In genomic region chr3:141776885-141777284, GRCh38 we compare ENCODE assay signal across 1 cellular context.
TF ChIP-seq lines count a peak whose summit lies in the region.

No MANE protein-coding gene starts in this region.

TF ChIP-seq in H1, 55 proteins besides CTCF, POLR2A, EP300 and RAD21:
- TF ChIP-seq SIN3A (conservative IDR thresholded peaks at IDR 0.05 in 1 of 2, IDR thresholded peaks at IDR 0.05 in 1 of 2; ENCODE audit: low read depth in 1 of 2, low read length in 2 of 2) = no peak
- no peak for TF ChIP-seq TAF1 (IDR thresholded peaks at IDR 0.05; ENCODE audit: low read depth, low read length)
- no peak for TF ChIP-seq EGR1 (IDR thresholded peaks at IDR 0.05; ENCODE audit: borderline replicate concordance, low read depth, low read length)
- no peak for TF ChIP-seq TBP (IDR thresholded peaks at IDR 0.05; ENCODE audit: low read depth, low read length)
- no peak for TF ChIP-seq HDAC6 (IDR thresholded peaks at IDR 0.05; ENCODE audit: low read depth, low read length)
- no peak for TF ChIP-seq KDM5A (IDR thresholded peaks at IDR 0.05; ENCODE audit: low read length)
- TF ChIP-seq KDM1A (IDR thresholded peaks at IDR 0.05; ENCODE audit: borderline replicate concordance, low read length) = no peak
- TF ChIP-seq MAX (IDR thresholded peaks at IDR 0.05) = no peak
- TF ChIP-seq ZNF274 (IDR thresholded peaks at IDR 0.05; ENCODE audit: borderline replicate concordance, extremely low read depth, low read length) = no peak
- TF ChIP-seq SAP30 (IDR thresholded peaks at IDR 0.05; ENCODE audit: insufficient read depth, insufficient replicate concordance, low read length) = no peak
- TF ChIP-seq, protein P1, sequence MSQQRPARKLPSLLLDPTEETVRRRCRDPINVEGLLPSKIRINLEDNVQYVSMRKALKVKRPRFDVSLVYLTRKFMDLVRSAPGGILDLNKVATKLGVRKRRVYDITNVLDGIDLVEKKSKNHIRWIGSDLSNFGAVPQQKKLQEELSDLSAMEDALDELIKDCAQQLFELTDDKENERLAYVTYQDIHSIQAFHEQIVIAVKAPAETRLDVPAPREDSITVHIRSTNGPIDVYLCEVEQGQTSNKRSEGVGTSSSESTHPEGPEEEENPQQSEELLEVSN (IDR thresholded peaks at IDR 0.05) = no peak
TF ChIP-seq in H1: peak in this region for 0.
